ENCODE assay signal across 1 cellular context in the genomic region with DNA sequence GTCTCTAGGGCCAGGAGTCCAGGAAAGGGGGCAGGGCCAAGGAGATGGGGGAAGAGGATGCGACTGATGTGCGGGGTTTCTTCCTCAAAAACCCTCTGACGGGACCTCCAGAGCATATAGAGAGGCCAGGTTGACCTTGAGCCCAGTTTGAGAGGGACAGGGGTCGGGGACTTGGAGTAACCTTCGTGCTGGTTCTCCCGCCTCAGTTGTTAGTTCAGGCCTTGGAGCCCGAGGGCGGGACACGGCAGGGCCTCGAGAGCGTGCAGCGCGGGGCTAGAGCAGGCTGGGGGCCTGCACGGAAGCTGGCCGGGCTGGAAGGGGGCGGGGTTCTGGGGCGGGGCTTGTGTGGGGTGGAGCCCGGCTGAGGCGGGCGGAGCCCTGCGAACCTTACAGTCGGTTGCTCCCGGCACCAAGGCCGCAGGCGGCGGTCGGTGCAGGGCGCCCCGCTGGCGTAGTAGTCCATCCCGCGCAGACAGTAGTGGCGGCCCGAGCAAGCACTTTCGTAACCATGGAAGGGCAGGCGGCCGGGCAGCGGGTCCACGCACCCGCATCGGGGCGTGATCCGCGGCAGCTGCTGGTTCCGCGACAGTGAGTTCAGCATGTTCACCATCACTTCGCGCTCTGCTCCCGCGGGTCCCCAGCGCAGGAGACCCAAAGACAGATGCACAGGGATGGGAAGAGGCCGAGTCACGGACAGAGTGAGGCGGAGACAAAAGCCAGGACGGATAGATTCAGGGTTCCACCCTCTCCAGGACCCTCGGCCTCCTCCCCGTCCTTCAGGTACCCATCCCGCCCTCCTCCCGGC.
TF ChIP-seq lines count a peak whose summit lies in the region.

No MANE protein-coding gene starts in this region.

TF ChIP-seq in HepG2, 621 proteins besides CTCF, POLR2A, EP300 and RAD21 (continued from another document and continues in another):
- TF ChIP-seq HNF4G (IDR thresholded peaks at IDR 0.05; ENCODE audit: borderline replicate concordance, low read depth, low read length) (no peak), HNF4G (CRISPR knock-in tag; IDR thresholded peaks at IDR 0.05; ENCODE audit: borderline replicate concordance, low read depth) (no peak), XRCC5 (optimal IDR thresholded peaks at IDR 0.05; ENCODE audit: low read length) (no peak), NFKB2 (CRISPR knock-in tag; IDR thresholded peaks at IDR 0.05; ENCODE audit: borderline replicate concordance) (peak; percentile 92), GLI4 (CRISPR knock-in tag; IDR thresholded peaks at IDR 0.05; ENCODE audit: borderline replicate concordance) (no peak), RBM22 (optimal IDR thresholded peaks at IDR 0.05; ENCODE audit: low read length) (no peak), MBNL3 (CRISPR knock-in tag; conservative IDR thresholded peaks at IDR 0.05) (no peak), MYC (CRISPR knock-in tag; IDR thresholded peaks at IDR 0.05; ENCODE audit: borderline replicate concordance) (no peak; the same call in 1 of the 2 replicates), SMAD3 (CRISPR knock-in tag; IDR thresholded peaks at IDR 0.05) (0 out of 2 replicates have a peak, but pooled peaks have one; percentile 33), CBFB (CRISPR knock-in tag; IDR thresholded peaks at IDR 0.05) (no peak), ZNF556 (CRISPR knock-in tag; IDR thresholded peaks at IDR 0.05; ENCODE audit: borderline replicate concordance) (no peak), NR3C1 (CRISPR knock-in tag; IDR thresholded peaks at IDR 0.05) (no peak), ZNF335 (CRISPR knock-in tag; IDR thresholded peaks at IDR 0.05) (no peak), SIN3B (IDR thresholded peaks at IDR 0.05; ENCODE audit: low read length) (no peak), SOX13 (IDR thresholded peaks at IDR 0.05) (no peak), SOX13 (CRISPR knock-in tag; conservative IDR thresholded peaks at IDR 0.05 in 1 of 2, IDR thresholded peaks at IDR 0.05 in 1 of 2) (no peak; a peak in 1 of 4 replicates), ARNT (IDR thresholded peaks at IDR 0.05) (no peak), SIX4 (CRISPR knock-in tag; IDR thresholded peaks at IDR 0.05) (no peak), ZNF17 (CRISPR knock-in tag; IDR thresholded peaks at IDR 0.05) (peak; percentile 85; the same call in 1 of the 2 replicates), ZNF260 (CRISPR knock-in tag; IDR thresholded peaks at IDR 0.05; ENCODE audit: borderline replicate concordance, low read depth) (no peak), ZNF230 (CRISPR knock-in tag; IDR thresholded peaks at IDR 0.05) (no peak), ZNF138 (CRISPR knock-in tag; IDR thresholded peaks at IDR 0.05; ENCODE audit: low read depth) (peak; percentile 75; the same call in 1 of the 2 replicates), ZNF510 (CRISPR knock-in tag; IDR thresholded peaks at IDR 0.05; ENCODE audit: low read depth) (no peak), KLF9 (CRISPR knock-in tag; IDR thresholded peaks at IDR 0.05; ENCODE audit: low read depth) (0 out of 2 replicates have a peak, but pooled peaks have one; percentile 32), ERF (CRISPR knock-in tag; IDR thresholded peaks at IDR 0.05) (peak; percentile 71; the same call in 1 of the 2 replicates), TBX3 (IDR thresholded peaks at IDR 0.05; ENCODE audit: borderline replicate concordance) (no peak), CHD4 (IDR thresholded peaks at IDR 0.05; ENCODE audit: borderline replicate concordance, low read length) (no peak), ZFP1 (CRISPR knock-in tag; IDR thresholded peaks at IDR 0.05) (no peak), PRPF4 (IDR thresholded peaks at IDR 0.05; ENCODE audit: low read depth, low read length, poor library complexity, severe bottlenecking) (no peak), ZFP62 (CRISPR knock-in tag; IDR thresholded peaks at IDR 0.05) (no peak), TRIM24 (CRISPR knock-in tag; IDR thresholded peaks at IDR 0.05) (no peak), SKI (IDR thresholded peaks at IDR 0.05; ENCODE audit: partially characterized antibody) (peak; percentile 31), MZF1 (CRISPR knock-in tag; IDR thresholded peaks at IDR 0.05; ENCODE audit: borderline replicate concordance) (no peak), SNRNP70 (IDR thresholded peaks at IDR 0.05; ENCODE audit: low read depth, low read length) (no peak), ZSCAN20 (CRISPR knock-in tag; IDR thresholded peaks at IDR 0.05; ENCODE audit: borderline replicate concordance) (no peak), SMARCC2 (IDR thresholded peaks at IDR 0.05) (no peak), MAFF (IDR thresholded peaks at IDR 0.05; ENCODE audit: low read depth, low read length) (no peak), NR2F2 (IDR thresholded peaks at IDR 0.05; ENCODE audit: borderline replicate concordance, low read depth) (no peak), TSC22D2 (CRISPR knock-in tag; IDR thresholded peaks at IDR 0.05; ENCODE audit: borderline replicate concordance) (peak; percentile 64; the same call in 1 of the 2 replicates), NCOA2 (CRISPR knock-in tag; IDR thresholded peaks at IDR 0.05) (no peak), ZNF124 (CRISPR knock-in tag; IDR thresholded peaks at IDR 0.05) (no peak), RXRB (CRISPR knock-in tag; IDR thresholded peaks at IDR 0.05; ENCODE audit: borderline replicate concordance) (no peak; the same call in 1 of the 2 replicates), ZMAT3 (CRISPR knock-in tag; conservative IDR thresholded peaks at IDR 0.05) (peak; percentile 95), MAFK (conservative IDR thresholded peaks at IDR 0.05 in 1 of 2, IDR thresholded peaks at IDR 0.05 in 1 of 2; ENCODE audit: low read length in 2 of 2) (no peak), ZNF766 (CRISPR knock-in tag; IDR thresholded peaks at IDR 0.05; ENCODE audit: borderline replicate concordance) (peak; percentile 44; the same call in 1 of the 2 replicates), ZKSCAN8 (CRISPR knock-in tag; IDR thresholded peaks at IDR 0.05; ENCODE audit: borderline replicate concordance) (no peak), MEIS2 (CRISPR knock-in tag; IDR thresholded peaks at IDR 0.05) (peak; percentile 87), PAWR (CRISPR knock-in tag; IDR thresholded peaks at IDR 0.05; ENCODE audit: borderline replicate concordance) (no peak)
- TF ChIP-seq, protein P1, sequence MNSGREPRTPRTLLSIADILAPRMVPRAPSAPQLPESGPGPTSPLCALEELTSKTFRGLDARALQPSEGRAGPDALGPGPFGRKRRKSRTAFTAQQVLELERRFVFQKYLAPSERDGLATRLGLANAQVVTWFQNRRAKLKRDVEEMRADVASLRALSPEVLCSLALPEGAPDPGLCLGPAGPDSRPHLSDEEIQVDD (CRISPR knock-in tag; IDR thresholded peaks at IDR 0.05; ENCODE audit: borderline replicate concordance): peak; percentile 97
- TF ChIP-seq, protein P2, sequence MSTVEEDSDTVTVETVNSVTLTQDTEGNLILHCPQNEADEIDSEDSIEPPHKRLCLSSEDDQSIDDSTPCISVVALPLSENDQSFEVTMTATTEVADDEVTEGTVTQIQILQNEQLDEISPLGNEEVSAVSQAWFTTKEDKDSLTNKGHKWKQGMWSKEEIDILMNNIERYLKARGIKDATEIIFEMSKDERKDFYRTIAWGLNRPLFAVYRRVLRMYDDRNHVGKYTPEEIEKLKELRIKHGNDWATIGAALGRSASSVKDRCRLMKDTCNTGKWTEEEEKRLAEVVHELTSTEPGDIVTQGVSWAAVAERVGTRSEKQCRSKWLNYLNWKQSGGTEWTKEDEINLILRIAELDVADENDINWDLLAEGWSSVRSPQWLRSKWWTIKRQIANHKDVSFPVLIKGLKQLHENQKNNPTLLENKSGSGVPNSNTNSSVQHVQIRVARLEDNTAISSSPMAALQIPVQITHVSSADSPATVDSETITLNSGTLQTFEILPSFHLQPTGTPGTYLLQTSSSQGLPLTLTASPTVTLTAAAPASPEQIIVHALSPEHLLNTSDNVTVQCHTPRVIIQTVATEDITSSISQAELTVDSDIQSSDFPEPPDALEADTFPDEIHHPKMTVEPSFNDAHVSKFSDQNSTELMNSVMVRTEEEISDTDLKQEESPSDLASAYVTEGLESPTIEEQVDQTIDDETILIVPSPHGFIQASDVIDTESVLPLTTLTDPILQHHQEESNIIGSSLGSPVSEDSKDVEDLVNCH (CRISPR knock-in tag; IDR thresholded peaks at IDR 0.05): no peak
- TF ChIP-seq, protein P3, sequence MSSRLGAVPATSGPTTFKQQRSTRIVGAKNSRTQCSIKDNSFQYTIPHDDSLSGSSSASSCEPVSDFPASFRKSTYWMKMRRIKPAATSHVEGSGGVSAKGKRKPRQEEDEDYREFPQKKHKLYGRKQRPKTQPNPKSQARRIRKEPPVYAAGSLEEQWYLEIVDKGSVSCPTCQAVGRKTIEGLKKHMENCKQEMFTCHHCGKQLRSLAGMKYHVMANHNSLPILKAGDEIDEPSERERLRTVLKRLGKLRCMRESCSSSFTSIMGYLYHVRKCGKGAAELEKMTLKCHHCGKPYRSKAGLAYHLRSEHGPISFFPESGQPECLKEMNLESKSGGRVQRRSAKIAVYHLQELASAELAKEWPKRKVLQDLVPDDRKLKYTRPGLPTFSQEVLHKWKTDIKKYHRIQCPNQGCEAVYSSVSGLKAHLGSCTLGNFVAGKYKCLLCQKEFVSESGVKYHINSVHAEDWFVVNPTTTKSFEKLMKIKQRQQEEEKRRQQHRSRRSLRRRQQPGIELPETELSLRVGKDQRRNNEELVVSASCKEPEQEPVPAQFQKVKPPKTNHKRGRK (CRISPR knock-in tag; IDR thresholded peaks at IDR 0.05): no peak
- TF ChIP-seq, protein P4, sequence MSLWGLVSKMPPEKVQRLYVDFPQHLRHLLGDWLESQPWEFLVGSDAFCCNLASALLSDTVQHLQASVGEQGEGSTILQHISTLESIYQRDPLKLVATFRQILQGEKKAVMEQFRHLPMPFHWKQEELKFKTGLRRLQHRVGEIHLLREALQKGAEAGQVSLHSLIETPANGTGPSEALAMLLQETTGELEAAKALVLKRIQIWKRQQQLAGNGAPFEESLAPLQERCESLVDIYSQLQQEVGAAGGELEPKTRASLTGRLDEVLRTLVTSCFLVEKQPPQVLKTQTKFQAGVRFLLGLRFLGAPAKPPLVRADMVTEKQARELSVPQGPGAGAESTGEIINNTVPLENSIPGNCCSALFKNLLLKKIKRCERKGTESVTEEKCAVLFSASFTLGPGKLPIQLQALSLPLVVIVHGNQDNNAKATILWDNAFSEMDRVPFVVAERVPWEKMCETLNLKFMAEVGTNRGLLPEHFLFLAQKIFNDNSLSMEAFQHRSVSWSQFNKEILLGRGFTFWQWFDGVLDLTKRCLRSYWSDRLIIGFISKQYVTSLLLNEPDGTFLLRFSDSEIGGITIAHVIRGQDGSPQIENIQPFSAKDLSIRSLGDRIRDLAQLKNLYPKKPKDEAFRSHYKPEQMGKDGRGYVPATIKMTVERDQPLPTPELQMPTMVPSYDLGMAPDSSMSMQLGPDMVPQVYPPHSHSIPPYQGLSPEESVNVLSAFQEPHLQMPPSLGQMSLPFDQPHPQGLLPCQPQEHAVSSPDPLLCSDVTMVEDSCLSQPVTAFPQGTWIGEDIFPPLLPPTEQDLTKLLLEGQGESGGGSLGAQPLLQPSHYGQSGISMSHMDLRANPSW (CRISPR knock-in tag; IDR thresholded peaks at IDR 0.05; ENCODE audit: borderline replicate concordance): no peak
- TF ChIP-seq, protein P5, sequence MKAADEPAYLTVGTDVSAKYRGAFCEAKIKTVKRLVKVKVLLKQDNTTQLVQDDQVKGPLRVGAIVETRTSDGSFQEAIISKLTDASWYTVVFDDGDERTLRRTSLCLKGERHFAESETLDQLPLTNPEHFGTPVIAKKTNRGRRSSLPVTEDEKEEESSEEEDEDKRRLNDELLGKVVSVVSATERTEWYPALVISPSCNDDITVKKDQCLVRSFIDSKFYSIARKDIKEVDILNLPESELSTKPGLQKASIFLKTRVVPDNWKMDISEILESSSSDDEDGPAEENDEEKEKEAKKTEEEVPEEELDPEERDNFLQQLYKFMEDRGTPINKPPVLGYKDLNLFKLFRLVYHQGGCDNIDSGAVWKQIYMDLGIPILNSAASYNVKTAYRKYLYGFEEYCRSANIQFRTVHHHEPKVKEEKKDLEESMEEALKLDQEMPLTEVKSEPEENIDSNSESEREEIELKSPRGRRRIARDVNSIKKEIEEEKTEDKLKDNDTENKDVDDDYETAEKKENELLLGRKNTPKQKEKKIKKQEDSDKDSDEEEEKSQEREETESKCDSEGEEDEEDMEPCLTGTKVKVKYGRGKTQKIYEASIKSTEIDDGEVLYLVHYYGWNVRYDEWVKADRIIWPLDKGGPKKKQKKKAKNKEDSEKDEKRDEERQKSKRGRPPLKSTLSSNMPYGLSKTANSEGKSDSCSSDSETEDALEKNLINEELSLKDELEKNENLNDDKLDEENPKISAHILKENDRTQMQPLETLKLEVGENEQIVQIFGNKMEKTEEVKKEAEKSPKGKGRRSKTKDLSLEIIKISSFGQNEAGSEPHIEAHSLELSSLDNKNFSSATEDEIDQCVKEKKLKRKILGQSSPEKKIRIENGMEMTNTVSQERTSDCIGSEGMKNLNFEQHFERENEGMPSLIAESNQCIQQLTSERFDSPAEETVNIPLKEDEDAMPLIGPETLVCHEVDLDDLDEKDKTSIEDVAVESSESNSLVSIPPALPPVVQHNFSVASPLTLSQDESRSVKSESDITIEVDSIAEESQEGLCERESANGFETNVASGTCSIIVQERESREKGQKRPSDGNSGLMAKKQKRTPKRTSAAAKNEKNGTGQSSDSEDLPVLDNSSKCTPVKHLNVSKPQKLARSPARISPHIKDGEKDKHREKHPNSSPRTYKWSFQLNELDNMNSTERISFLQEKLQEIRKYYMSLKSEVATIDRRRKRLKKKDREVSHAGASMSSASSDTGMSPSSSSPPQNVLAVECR (CRISPR knock-in tag; IDR thresholded peaks at IDR 0.05; ENCODE audit: borderline replicate concordance): peak; percentile 72; the same call in 1 of the 2 replicates
- TF ChIP-seq, protein P6, sequence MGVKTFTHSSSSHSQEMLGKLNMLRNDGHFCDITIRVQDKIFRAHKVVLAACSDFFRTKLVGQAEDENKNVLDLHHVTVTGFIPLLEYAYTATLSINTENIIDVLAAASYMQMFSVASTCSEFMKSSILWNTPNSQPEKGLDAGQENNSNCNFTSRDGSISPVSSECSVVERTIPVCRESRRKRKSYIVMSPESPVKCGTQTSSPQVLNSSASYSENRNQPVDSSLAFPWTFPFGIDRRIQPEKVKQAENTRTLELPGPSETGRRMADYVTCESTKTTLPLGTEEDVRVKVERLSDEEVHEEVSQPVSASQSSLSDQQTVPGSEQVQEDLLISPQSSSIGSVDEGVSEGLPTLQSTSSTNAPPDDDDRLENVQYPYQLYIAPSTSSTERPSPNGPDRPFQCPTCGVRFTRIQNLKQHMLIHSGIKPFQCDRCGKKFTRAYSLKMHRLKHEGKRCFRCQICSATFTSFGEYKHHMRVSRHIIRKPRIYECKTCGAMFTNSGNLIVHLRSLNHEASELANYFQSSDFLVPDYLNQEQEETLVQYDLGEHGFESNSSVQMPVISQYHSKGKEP (CRISPR knock-in tag; IDR thresholded peaks at IDR 0.05): peak; percentile 71; the same call in 1 of the 2 replicates
- TF ChIP-seq, protein P7, sequence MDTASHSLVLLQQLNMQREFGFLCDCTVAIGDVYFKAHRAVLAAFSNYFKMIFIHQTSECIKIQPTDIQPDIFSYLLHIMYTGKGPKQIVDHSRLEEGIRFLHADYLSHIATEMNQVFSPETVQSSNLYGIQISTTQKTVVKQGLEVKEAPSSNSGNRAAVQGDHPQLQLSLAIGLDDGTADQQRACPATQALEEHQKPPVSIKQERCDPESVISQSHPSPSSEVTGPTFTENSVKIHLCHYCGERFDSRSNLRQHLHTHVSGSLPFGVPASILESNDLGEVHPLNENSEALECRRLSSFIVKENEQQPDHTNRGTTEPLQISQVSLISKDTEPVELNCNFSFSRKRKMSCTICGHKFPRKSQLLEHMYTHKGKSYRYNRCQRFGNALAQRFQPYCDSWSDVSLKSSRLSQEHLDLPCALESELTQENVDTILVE (CRISPR knock-in tag; IDR thresholded peaks at IDR 0.05): no peak; the same call in 1 of the 2 replicates
